8 cellular contexts compared by ENCODE assay signal in genomic region chr11:120985718-120986569, GRCh38. TPM values are rescaled to one million over a fixed set of nuclear protein-coding genes. Genes with fewer than 3 reads are reported as not detected.
DNase-seq lines count a peak whose midpoint lies in the region; ATAC-seq and TF ChIP-seq lines count a peak whose summit lies in the region.

No MANE protein-coding gene starts in this region.

- H3K9ac ChIP-seq in rectal smooth muscle tissue (ENCODE audit: low read length): no peak overlapping the region

- H3K27ac Mint-ChIP-seq in activated naive CD4-positive, alpha-beta T cell treated with anti-CD3 and anti-CD28 coated beads, Interleukin-2, amount 50 U/mL, for 72 hours: peak overlapping the region in 1 of 2 donors; percentile 76

- TF ChIP-seq POLR2A in heart left ventricle (IDR thresholded peaks at IDR 0.05): no peak

- peak; percentile 56 for DNase-seq in DMS153 (lab: John Stamatoyannopoulos, UW)
- DNase-seq in PC-9: peak in 1 of 2 experiments; percentile 10
- DNase-seq in activated naive CD4-positive, alpha-beta T cell treated with anti-CD3 and anti-CD28 coated beads, Interleukin-2, amount 50 U/mL, for 72 hours (ENCODE audit: low spot score in 2 of 2): peak; percentile 42 to 70
- DNase-seq in heart left ventricle: peak in 4 of 5 donors; percentile 16 to 76 (median 46)
- no peak for DNase-seq in NAMALWA (ENCODE audit: low spot score)

- H3K36me3 ChIP-seq in PC-9 (ENCODE audit: low read depth) (no peaks in the 10 kb centered on the region), heart left ventricle (no peaks in the 10 kb centered on the region), rectal smooth muscle tissue (ENCODE audit: control insufficient read depth, insufficient read depth, low read length) (no peaks in the 10 kb centered on the region)

- no peak overlapping the region for H2AFZ ChIP-seq in PC-9

- H3K27ac ChIP-seq in PC-9 (no peak overlapping the region), heart left ventricle (peak overlapping the region in 3 of 12 donors; percentile 7 to 48 (median 9)), rectal smooth muscle tissue (ENCODE audit: low read depth, low read length) (no peak overlapping the region)

- no TSS peak for BruUV-seq in PC-9 (replicated peaks; lab: Mats Ljungman, UMichigan)

- ATAC-seq in HG02588 (IDR thresholded peaks at IDR 0.05; ENCODE audit: unreplicated experiment) (peak; percentile 64), heart left ventricle (peak; percentile 20 to 89 (median 82)), HG03095 (IDR thresholded peaks at IDR 0.05; ENCODE audit: unreplicated experiment) (no peak)
- ATAC-seq in activated naive CD4-positive, alpha-beta T cell treated with anti-CD3 and anti-CD28 coated beads, Interleukin-2, amount 50 U/mL, for 72 hours: peak; percentile 92 to 93

- H3K79me2 ChIP-seq in PC-9 (ENCODE audit: low read depth): no peaks in the 10 kb centered on the region

- H3F3A ChIP-seq in PC-9 (ENCODE audit: insufficient read depth, low read depth): no peaks in the 10 kb centered on the region

- H3K4me3 ChIP-seq in PC-9 (peak overlapping the region; percentile 26; the same call in 1 of the 2 replicates), heart left ventricle (peak overlapping the region; percentile 31 to 65 (median 50)), rectal smooth muscle tissue (ENCODE audit: low read length) (peak overlapping the region; percentile 52)

- no peaks in the 10 kb centered on the region for H3K36me3 Mint-ChIP-seq in activated naive CD4-positive, alpha-beta T cell treated with anti-CD3 and anti-CD28 coated beads, Interleukin-2, amount 50 U/mL, for 72 hours

- peak overlapping the region; percentile 60 for H3K4me2 ChIP-seq in PC-9

- CTCF ChIA-PET in PC-9 (lab: Charles Lee): interaction anchor here (0.8 kb wide), 1 partner anchor 16 kb away, joined by 8 read pairs; no protein-coding TSS in a partner anchor

- H3K27me3 ChIP-seq in PC-9 (ENCODE audit: insufficient read depth, low read depth) (peaks cover 98% of the 10 kb centered on the region), heart left ventricle (peaks cover 0 to 25% (median 0%) of the 10 kb centered on the region in 9 donors), rectal smooth muscle tissue (ENCODE audit: control insufficient read depth, insufficient read depth, low read length) (peaks cover 3% of the 10 kb centered on the region)

- intact Hi-C loops in PC-9 (cut with micrococcal nuclease; ENCODE audit: unreplicated experiment): no loop called here
- intact Hi-C loops in heart left ventricle (cut with DNase I): no loop called here

- WGBS in heart left ventricle, 4 donors: 2 to 5% (median 3%) methylated on average over 40 to 72 of the region's 72 CpGs

- H3K9me3 ChIP-seq in PC-9 (ENCODE audit: insufficient read depth, low read depth) (no peaks in the 10 kb centered on the region), heart left ventricle (no peaks in the 10 kb centered on the region)

- H3K4me1 ChIP-seq in PC-9 (replicated peaks; ENCODE audit: insufficient read depth) (no peaks in the 10 kb centered on the region), heart left ventricle (peaks cover 0 to 16% (median 0%) of the 10 kb centered on the region in 12 donors), rectal smooth muscle tissue (ENCODE audit: control insufficient read depth, insufficient read depth, low read length) (no peaks in the 10 kb centered on the region)

- no peak for TF ChIP-seq CTCF in PC-9 (conservative IDR thresholded peaks at IDR 0.05)
- TF ChIP-seq CTCF in heart left ventricle (IDR thresholded peaks at IDR 0.05): peak in 8 of 12 donors; percentile 3 to 45 (median 20)

- POLR2A ChIA-PET in PC-9 (lab: Charles Lee; ENCODE audit: unreplicated experiment): no interaction called here

- H3K9me3 Mint-ChIP-seq in activated naive CD4-positive, alpha-beta T cell treated with anti-CD3 and anti-CD28 coated beads, Interleukin-2, amount 50 U/mL, for 72 hours: no peaks in the 10 kb centered on the region

- H3K9me2 ChIP-seq in PC-9 (ENCODE audit: insufficient read depth): no peaks in the 10 kb centered on the region

- H4K20me1 ChIP-seq in PC-9 (ENCODE audit: insufficient read depth): no peaks in the 10 kb centered on the region

RNA-seq across cellular contexts. Expression of gene TBCEL, which starts 38.0 kb away (rescaled TPM):
- 10.1 and 11.6 TPM in 2 replicates for total RNA-seq in PC-9 (2021)
- total RNA-seq in activated naive CD4-positive, alpha-beta T cell treated with anti-CD3 and anti-CD28 coated beads, Interleukin-2, amount 50 U/mL, for 72 hours: 1 to 10 TPM; 6.9 to 9.4 TPM
- total RNA-seq in heart left ventricle: 10 to 100 TPM; 17.6 to 40.5 (median 26.0) TPM
- polyA plus RNA-seq in heart left ventricle: 1 to 10 TPM; 3.0 to 9.1 TPM
